ENCODE assay signal across 9 cellular contexts in the genomic region with DNA sequence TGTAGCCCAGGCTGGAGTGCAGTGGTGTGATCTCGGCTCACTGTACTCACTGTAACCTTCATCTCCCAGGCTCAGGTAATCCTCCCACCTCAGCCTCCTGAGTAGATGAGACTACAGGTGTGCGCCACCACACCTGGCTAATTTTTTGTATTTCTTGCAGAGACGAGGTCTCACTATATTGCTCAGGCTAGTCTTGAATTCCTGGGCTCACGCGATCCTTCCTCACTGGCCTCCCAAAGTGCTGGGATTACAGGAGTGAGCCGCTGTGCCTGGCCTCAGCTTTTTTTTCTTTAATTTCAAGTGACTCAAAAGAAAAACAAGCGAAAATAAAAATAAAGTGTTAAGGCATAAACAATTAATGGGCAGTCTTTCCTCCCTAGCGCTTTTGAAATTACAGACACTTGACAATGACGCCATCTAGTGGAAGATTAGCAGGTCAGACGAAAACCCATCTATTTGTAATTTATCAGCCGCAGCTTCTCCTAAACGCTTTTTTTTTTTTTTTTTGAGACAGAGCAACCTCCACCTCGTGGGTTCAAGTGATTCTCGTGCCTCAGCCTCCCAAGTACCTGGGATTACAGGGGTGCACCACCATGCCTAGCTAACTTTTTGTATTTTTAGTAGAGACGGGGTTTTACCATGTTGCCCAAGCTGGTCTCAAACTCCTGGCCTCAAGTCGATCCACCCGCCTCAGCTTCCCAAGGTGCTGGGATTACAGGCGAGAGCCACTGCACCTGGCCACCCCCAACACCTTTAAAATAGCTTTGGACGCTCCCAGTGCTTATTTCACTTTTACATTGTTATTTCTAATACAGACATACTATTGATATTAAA. TPM values are rescaled to one million over a fixed set of nuclear protein-coding genes. Genes with fewer than 3 reads are reported as not detected.
DNase-seq lines count a peak whose midpoint lies in the region; ATAC-seq and TF ChIP-seq lines count a peak whose summit lies in the region.
"Had no signal": no experiment of that assay in that cellular context is flagged by ENCODE, and none has a peak within 500 bp of the region (broad histone marks: within the 10 kb centered on the region; RNA-seq: fewer than 3 reads in every experiment).

No MANE protein-coding gene starts in this region.

- 25% methylated on average over 18 of the region's 19 CpGs for WGBS in right lobe of liver (ENCODE audit: insufficient coverage, low coverage, low lambda C conversion rate, missing lambda C conversion rate)

- intact Hi-C loops in right lobe of liver (cut with DNase I) (loop anchor here in 1 of 2 donors (5.0 kb wide), 1 partner anchor 111 kb away; no protein-coding TSS in a partner anchor), uterus (cut with DNase I; ENCODE audit: low total_unique reads) (loop anchor here (5.0 kb wide), 1 partner anchor 96 kb away; no protein-coding TSS in a partner anchor)

- H2AFZ ChIP-seq in OCI-LY1 (ENCODE audit: low read length) = no peak overlapping the region

- H3K36me3 ChIP-seq in OCI-LY1 (ENCODE audit: insufficient read depth, low read length) (no peaks in the 10 kb centered on the region), right lobe of liver (no peaks in the 10 kb centered on the region), uterus (no peaks in the 10 kb centered on the region)
- H3K36me3 ChIP-seq: SJCRH30 had no signal

- DNase-seq in DMS53 (lab: John Stamatoyannopoulos, UW) (peak; percentile 68), KG1 (lab: John Stamatoyannopoulos, UW) (peak; percentile 48), choroid plexus epithelial cell (ENCODE audit: low read depth) (peak; percentile 82), right lobe of liver (no peak), uterus (no peak)
- no peak for DNase-seq in activated effector memory CD4-positive, alpha-beta T cell treated with anti-CD3 and anti-CD28 coated beads, Interleukin-2, amount 50 U/mL, for 16 hours

- no peak overlapping the region for H3K9ac ChIP-seq in OCI-LY1 (ENCODE audit: low read length)

- no peak overlapping the region for H3K4me3 ChIP-seq in OCI-LY1 (ENCODE audit: low read depth, low read length, poor library complexity, severe bottlenecking)
- H3K4me3 ChIP-seq in choroid plexus epithelial cell (ENCODE audit: low read depth, low read length) = no peak overlapping the region
- no peak overlapping the region for H3K4me3 ChIP-seq in right lobe of liver
- H3K4me3 ChIP-seq in uterus = no peak overlapping the region
- H3K4me3 ChIP-seq: SJCRH30 had no signal

- H3K9me2 ChIP-seq in OCI-LY1 (ENCODE audit: low read depth, low read length) = no peaks in the 10 kb centered on the region

- H3K4me1 ChIP-seq in OCI-LY1 (ENCODE audit: insufficient read depth, low read length, severe bottlenecking) = peaks cover 2% of the 10 kb centered on the region
- no peaks in the 10 kb centered on the region for H3K4me1 ChIP-seq in right lobe of liver
- H3K4me1 ChIP-seq in uterus = no peaks in the 10 kb centered on the region
- H3K4me1 ChIP-seq: SJCRH30 had no signal

- H3K79me2 ChIP-seq in OCI-LY1 (ENCODE audit: insufficient read depth, low read length) = no peaks in the 10 kb centered on the region

- no peaks in the 10 kb centered on the region for H4K20me1 ChIP-seq in OCI-LY1 (ENCODE audit: insufficient read depth, low read length)

- TF ChIP-seq CTCF in OCI-LY1 (IDR thresholded peaks at IDR 0.05; ENCODE audit: low read length) (peak; percentile 71), choroid plexus epithelial cell (conservative IDR thresholded peaks at IDR 0.05; ENCODE audit: low read depth, low read length) (peak; percentile 70), right lobe of liver (IDR thresholded peaks at IDR 0.05) (peak; percentile 70 to 84 (median 74)), uterus (IDR thresholded peaks at IDR 0.05) (peak; percentile 79 to 85 (median 84))

- H3K4me2 ChIP-seq in OCI-LY1 (ENCODE audit: low read length) = no peak overlapping the region

- H3K9me3 ChIP-seq in OCI-LY1 (ENCODE audit: low read length) (no peaks in the 10 kb centered on the region), right lobe of liver (no peaks in the 10 kb centered on the region), uterus (no peaks in the 10 kb centered on the region)
- H3K9me3 ChIP-seq: SJCRH30 had no signal

- H3K27me3 ChIP-seq in OCI-LY1 (ENCODE audit: insufficient read depth, low read length) (no peaks in the 10 kb centered on the region), right lobe of liver (no peaks in the 10 kb centered on the region), uterus (no peaks in the 10 kb centered on the region)
- H3K27me3 ChIP-seq: SJCRH30 had no signal

- H3F3A ChIP-seq in OCI-LY1 (ENCODE audit: insufficient read depth, low read length) = 0 out of 2 replicates have a peak, but pooled peaks cover 3% of the 10 kb centered on the region

- H3K27ac ChIP-seq in OCI-LY1 (ENCODE audit: low read depth, low read length, poor library complexity, severe bottlenecking) (no peak overlapping the region), right lobe of liver (no peak overlapping the region), uterus (no peak overlapping the region)
- H3K27ac ChIP-seq: SJCRH30 had no signal

- ATAC-seq in right lobe of liver = peak; percentile 71 to 85 (median 75)
- no peak for ATAC-seq in HG03432 (IDR thresholded peaks at IDR 0.05; ENCODE audit: unreplicated experiment)

- TF ChIP-seq POLR2A in right lobe of liver (IDR thresholded peaks at IDR 0.05) (no peak), uterus (IDR thresholded peaks at IDR 0.05) (no peak)

RNA-seq across cellular contexts. Expression of a gene that starts 28.1 kb away (rescaled TPM):
- total RNA-seq in right lobe of liver (10 to 100 TPM; 15.9 to 32.9 (median 19.1) TPM), uterus (100 to 1,000 TPM in 3 of 4 donors, 10 to 100 TPM in 1; 77.6 to 551 (median 190) TPM)

RNA-seq across cellular contexts. Expression of a gene that starts 30.2 kb away (rescaled TPM):
- 1 to 10 TPM in 4 of 6 experiments, under 1 TPM in 2; 0.57 to 3.0 (median 1.9) TPM for total RNA-seq in right lobe of liver
- 1 to 10 TPM in 3 of 4 donors, under 1 TPM in 1; 0.59 to 9.5 (median 3.8) TPM for total RNA-seq in uterus

Comparison
In these comparisons a context has a peak if more than half of its experiments do, and no peak if none do; other contexts are left out.
1. DNase-seq: peak in DMS53 (single experiment), KG1 (single experiment) and choroid plexus epithelial cell (single experiment); none in right lobe of liver (0 of 3), uterus (0 of 2) and activated effector memory CD4-positive, alpha-beta T cell treated with anti-CD3 and anti-CD28 coated beads, Interleukin-2, amount 50 U/mL, for 16 hours (single experiment).
2. Peak in every context shown above with its lines, with median percentiles within 50 percentile points of each other: CTCF ChIP-seq.